Comparison of ENCODE assay signal across 28 cellular contexts in the genomic region with DNA sequence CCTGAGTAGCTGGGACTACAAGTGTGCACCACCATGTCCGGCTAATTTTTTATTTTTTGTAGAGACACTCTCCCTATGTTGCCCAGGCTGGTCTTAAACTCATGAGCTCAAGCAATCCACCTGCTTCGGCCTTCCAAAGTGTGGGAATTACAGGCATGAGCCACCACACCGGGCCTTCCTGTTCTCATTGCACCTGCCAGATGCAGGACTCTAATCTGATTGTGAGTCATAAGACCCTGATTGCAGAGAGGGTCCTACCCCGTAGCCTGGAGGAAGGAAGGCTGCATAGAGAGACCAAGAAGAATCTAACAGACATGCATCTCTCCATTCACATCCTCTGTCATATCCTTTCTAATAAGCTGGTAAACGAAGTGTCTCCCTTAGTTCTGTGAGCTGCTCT. TPM values are rescaled to one million over a fixed set of nuclear protein-coding genes. Genes with fewer than 3 reads are reported as not detected.
"Had no signal": no experiment of that assay in that cellular context is flagged by ENCODE, and none has a peak within 500 bp of the region (broad histone marks: within the 10 kb centered on the region; RNA-seq: fewer than 3 reads in every experiment).

No MANE protein-coding gene starts in this region.

- H3K27ac Mint-ChIP-seq: activated CD8-positive, alpha-beta T cell treated with anti-CD3 and anti-CD28 coated beads for 36 hours; activated T-helper 17 cell treated with anti-CD3 and anti-CD28 coated beads, Interleukin-2, amount 50 U/mL, for 72 hours; natural killer cell treated with Interleukin-12 subunit alpha and Interleukin-12 subunit beta and Interleukin-15 and Interleukin-18, amount 100 ng/mL, for 72 hours; WTC11 had no signal

- H3K9me3 ChIP-seq: esophagus squamous epithelium, left ventricle myocardium inferior, mucosa of descending colon, neutrophil, right lobe of liver, testis, transverse colon, uterus had no signal

- ATAC-seq: activated CD8-positive, alpha-beta T cell treated with anti-CD3 and anti-CD28 coated beads for 36 hours; activated T-cell treated with anti-CD3 and anti-CD28 coated beads, Interleukin-2, amount 50 U/mL, for 4 hours; activated T-helper 17 cell treated with anti-CD3 and anti-CD28 coated beads, Interleukin-2, amount 50 U/mL, for 72 hours; mucosa of descending colon; natural killer cell treated with Interleukin-12 subunit alpha and Interleukin-12 subunit beta and Interleukin-15 and Interleukin-18, amount 100 ng/mL, for 72 hours; right lobe of liver; stimulated activated naive CD8-positive, alpha-beta T cell treated with anti-CD3 and anti-CD28 coated beads, Interleukin-15, Interleukin-2, amounts not matched to agents 100 U/mL and 50 U/mL, for 24 hours; WTC11 had no signal

- H3K36me3 Mint-ChIP-seq: natural killer cell treated with Interleukin-12 subunit alpha and Interleukin-12 subunit beta and Interleukin-15 and Interleukin-18, amount 100 ng/mL, for 72 hours; WTC11 had no signal

- H3K27me3 ChIP-seq: esophagus squamous epithelium, neutrophil, right lobe of liver, testis, transverse colon, uterus had no signal

- H3K36me3 ChIP-seq: esophagus squamous epithelium, left ventricle myocardium inferior, neutrophil, right lobe of liver, transverse colon, uterus had no signal

- H3K9me3 Mint-ChIP-seq: activated CD8-positive, alpha-beta T cell treated with anti-CD3 and anti-CD28 coated beads for 36 hours; activated T-cell treated with anti-CD3 and anti-CD28 coated beads, Interleukin-2, amount 50 U/mL, for 4 hours; activated T-helper 17 cell treated with anti-CD3 and anti-CD28 coated beads, Interleukin-2, amount 50 U/mL, for 72 hours; natural killer cell treated with Interleukin-12 subunit alpha and Interleukin-12 subunit beta and Interleukin-15 and Interleukin-18, amount 100 ng/mL, for 72 hours; WTC11 had no signal

- H3K4me3 Mint-ChIP-seq: activated CD8-positive, alpha-beta T cell treated with anti-CD3 and anti-CD28 coated beads for 36 hours; activated T-cell treated with anti-CD3 and anti-CD28 coated beads, Interleukin-2, amount 50 U/mL, for 4 hours; activated T-helper 17 cell treated with anti-CD3 and anti-CD28 coated beads, Interleukin-2, amount 50 U/mL, for 72 hours; natural killer cell treated with Interleukin-12 subunit alpha and Interleukin-12 subunit beta and Interleukin-15 and Interleukin-18, amount 100 ng/mL, for 72 hours; WTC11 had no signal

- H3K27ac ChIP-seq: epithelial cell of prostate, esophagus squamous epithelium, left ventricle myocardium inferior, neutrophil, right lobe of liver, testis, transverse colon, uterus had no signal

- DNase-seq: activated CD4-positive, alpha-beta T cell treated with anti-CD3 and anti-CD28 coated beads for 1 hour; activated CD4-positive, alpha-beta T cell treated with anti-CD3 and anti-CD28 coated beads, Interleukin-2, amount 50 U/mL, for 1 hour; activated CD8-positive, alpha-beta T cell treated with anti-CD3 and anti-CD28 coated beads for 36 hours; activated gamma-delta T cell treated with Interleukin-2 at 50 U/mL for 16 hours; activated naive CD4-positive, alpha-beta T cell treated with anti-CD3 and anti-CD28 coated beads, Interleukin-2, amount 50 U/mL, for 16 hours; activated T-cell treated with anti-CD3 and anti-CD28 coated beads, Interleukin-2, amount 50 U/mL, for 4 hours; amygdala; caudate nucleus; cortex of kidney; esophagus squamous epithelium; foreskin melanocyte; left ventricle myocardium inferior; mucosa of descending colon; right lobe of liver; stimulated activated CD4-positive, alpha-beta T cell treated with anti-CD3 and anti-CD28 coated beads, Interleukin-2, amount 100 ng/mL, for 48 hours; stimulated activated naive CD8-positive, alpha-beta T cell treated with anti-CD3 and anti-CD28 coated beads, Interleukin-15, Interleukin-2, amounts not matched to agents 100 U/mL and 50 U/mL, for 24 hours; T1000; testis; transverse colon; uterus had no signal

- H3K4me1 ChIP-seq: left ventricle myocardium inferior, right lobe of liver, uterus had no signal

- H3K27me3 Mint-ChIP-seq: activated CD8-positive, alpha-beta T cell treated with anti-CD3 and anti-CD28 coated beads for 36 hours; activated T-helper 17 cell treated with anti-CD3 and anti-CD28 coated beads, Interleukin-2, amount 50 U/mL, for 72 hours had no signal

- FAIRE-seq: islet of Langerhans had no signal

- H3K4me3 ChIP-seq: esophagus squamous epithelium, left ventricle myocardium inferior, lung, mucosa of descending colon, right lobe of liver, testis, transverse colon, uterus had no signal

RNA-seq across cellular contexts. Expression of gene CGN, which starts 19.5 kb away (rescaled TPM):
- total RNA-seq: myocyte had no signal
